23 cellular contexts compared by ENCODE assay signal in the genomic region with DNA sequence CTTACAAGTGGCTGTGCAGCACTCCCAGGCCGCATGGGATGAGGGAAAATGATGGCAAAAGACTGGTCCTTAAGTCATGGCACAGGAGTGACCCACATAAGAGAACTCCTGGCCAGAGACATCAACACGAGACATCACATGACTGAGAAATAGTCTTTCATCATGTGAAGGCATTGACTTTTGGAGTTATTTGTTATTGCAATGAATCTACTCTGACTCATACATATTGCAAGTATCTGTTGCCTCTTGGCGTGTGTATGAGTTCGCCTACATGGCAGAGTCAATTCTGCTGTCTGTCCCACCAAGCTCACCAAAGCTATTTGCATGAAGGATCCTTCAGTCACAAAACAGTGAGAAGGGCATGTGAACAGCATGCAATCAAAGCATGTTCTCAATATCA. TPM values are rescaled to one million over a fixed set of nuclear protein-coding genes. Genes with fewer than 3 reads are reported as not detected.
DNase-seq lines count a peak whose midpoint lies in the region; ATAC-seq lines count a peak whose summit lies in the region.
"Had no signal": no experiment of that assay in that cellular context is flagged by ENCODE, and none has a peak within 500 bp of the region (broad histone marks: within the 10 kb centered on the region; RNA-seq: fewer than 3 reads in every experiment).

No MANE protein-coding gene starts in this region.

- CTCF ChIA-PET in activated CD8-positive, alpha-beta T cell treated with anti-CD3 and anti-CD28 coated beads, Interleukin-2, amount 10 ng/mL, durations not matched to agents 7 days and 5 days (lab: Charles Lee): no interaction called here

- no peak for ATAC-seq in activated CD8-positive, alpha-beta T cell treated with anti-CD3 and anti-CD28 coated beads, Interleukin-2, amount 10 ng/mL, durations not matched to agents 7 days and 5 days
- ATAC-seq: GM12878, left colon, T-helper 17 cell had no signal

- H3K36me3 ChIP-seq in rectal smooth muscle tissue (ENCODE audit: control insufficient read depth, insufficient read depth, low read length): no peaks in the 10 kb centered on the region
- H3K36me3 ChIP-seq: tibial nerve had no signal

- H3K27me3 Mint-ChIP-seq in activated CD8-positive, alpha-beta T cell treated with anti-CD3 and anti-CD28 coated beads, Interleukin-2, amount 10 ng/mL, durations not matched to agents 7 days and 5 days (ENCODE audit: low read depth): peaks cover 20% of the 10 kb centered on the region

- no peaks in the 10 kb centered on the region for H3K27me3 ChIP-seq in rectal smooth muscle tissue (ENCODE audit: control insufficient read depth, insufficient read depth, low read length)
- H3K27me3 ChIP-seq: tibial nerve had no signal

- H3K4me1 ChIP-seq in rectal smooth muscle tissue (ENCODE audit: control insufficient read depth, insufficient read depth, low read length): peaks cover 15% of the 10 kb centered on the region

- no peaks in the 10 kb centered on the region for H3K4me1 Mint-ChIP-seq in activated CD8-positive, alpha-beta T cell treated with anti-CD3 and anti-CD28 coated beads, Interleukin-2, amount 10 ng/mL, durations not matched to agents 7 days and 5 days (ENCODE audit: low read depth)

- peak overlapping the region; percentile 74 for H3K27ac ChIP-seq in epithelial cell of prostate
- H3K27ac ChIP-seq in rectal smooth muscle tissue (ENCODE audit: low read depth, low read length): peak overlapping the region; percentile 63

- DNase-seq in AG08395 (ENCODE audit: low spot score) (peak; percentile 59), NCI-H460 (ENCODE audit: extremely low read depth, low read depth) (peak; percentile 46), epithelial cell of prostate (ENCODE audit: low read depth, low spot score) (peak; percentile 52), GF-D8 (lab: John Stamatoyannopoulos, UW) (no peak), NOMO-1 treated with dmso at 0.1 percent for 144 hours (lab: John Stamatoyannopoulos, UW; ENCODE audit: unreplicated experiment) (no peak), NCI-H226 (no peak)
- no peak for DNase-seq in activated CD8-positive, alpha-beta T cell treated with anti-CD3 and anti-CD28 coated beads, Interleukin-2, amount 10 ng/mL, durations not matched to agents 7 days and 5 days
- DNase-seq: activated CD4-positive, CD25-positive, alpha-beta regulatory T cell; activated effector memory CD4-positive, alpha-beta T cell treated with anti-CD3 and anti-CD28 coated beads, Interleukin-2, amount 50 U/mL, for 16 hours; dermis blood vessel endothelial cell; left colon; NCI-H1436 treated with DMSO at 0.1 percent for 48 hours; NCI-H446 treated with DMSO at 0.1 percent for 48 hours; nucleus accumbens; SHP77 treated with DMSO at 0.1 percent for 48 hours; stimulated activated CD4-positive, alpha-beta T cell treated with anti-CD3 and anti-CD28 coated beads, Interleukin-4, amount 100 ng/mL, for 24 hours; stimulated activated CD8-positive, alpha-beta memory T cell treated with anti-CD3 and anti-CD28 coated beads, Interleukin-4, amount 100 ng/mL, for 48 hours; T-helper 17 cell had no signal

- H3K9ac ChIP-seq in rectal smooth muscle tissue (ENCODE audit: low read length): no peak overlapping the region

- no peak overlapping the region for H3K4me3 Mint-ChIP-seq in activated CD8-positive, alpha-beta T cell treated with anti-CD3 and anti-CD28 coated beads, Interleukin-2, amount 10 ng/mL, durations not matched to agents 7 days and 5 days
- H3K4me3 Mint-ChIP-seq: T-helper 17 cell had no signal

- POLR2A ChIA-PET in activated CD8-positive, alpha-beta T cell treated with anti-CD3 and anti-CD28 coated beads, Interleukin-2, amount 10 ng/mL, durations not matched to agents 7 days and 5 days (lab: Charles Lee): no interaction called here

- no peaks in the 10 kb centered on the region for H3K36me3 Mint-ChIP-seq in activated CD8-positive, alpha-beta T cell treated with anti-CD3 and anti-CD28 coated beads, Interleukin-2, amount 10 ng/mL, durations not matched to agents 7 days and 5 days (ENCODE audit: low read depth)

- H3K9me3 Mint-ChIP-seq in activated CD8-positive, alpha-beta T cell treated with anti-CD3 and anti-CD28 coated beads, Interleukin-2, amount 10 ng/mL, durations not matched to agents 7 days and 5 days (ENCODE audit: insufficient read depth): no peaks in the 10 kb centered on the region

- H3K27ac Mint-ChIP-seq in activated CD8-positive, alpha-beta T cell treated with anti-CD3 and anti-CD28 coated beads, Interleukin-2, amount 10 ng/mL, durations not matched to agents 7 days and 5 days: no peak overlapping the region
- H3K27ac Mint-ChIP-seq: T-helper 17 cell had no signal

- H3K4me3 ChIP-seq in rectal smooth muscle tissue (ENCODE audit: low read length): no peak overlapping the region
- H3K4me3 ChIP-seq: GM12878, tibial nerve had no signal

RNA-seq across cellular contexts. Expression of gene HABP2, which starts 59.7 kb away (rescaled TPM):
- total RNA-seq in NCI-H460 (2014; rRNA removed; shearing (Covaris generic)): not detected in 2 replicates
- not detected in 2 replicates for polyA plus RNA-seq in NCI-H460 (2014; cell fraction: nucleus; rRNA removed)
- not detected for total RNA-seq in activated CD8-positive, alpha-beta T cell treated with anti-CD3 and anti-CD28 coated beads, Interleukin-2, amount 10 ng/mL, durations not matched to agents 7 days and 5 days
- total RNA-seq: H1, left colon, LHCN-M2, T-helper 17 cell, tibial nerve had no signal
- polyA plus RNA-seq: GM12878, H1 had no signal

Comparison
In these comparisons a context has a peak if more than half of its experiments do, and no peak if none do; other contexts are left out.
1. DNase-seq: peak in AG08395 (single experiment), NCI-H460 (single experiment) and epithelial cell of prostate (single experiment); none in GF-D8 (single experiment), NOMO-1 treated with dmso at 0.1 percent for 144 hours (single experiment), activated CD8-positive, alpha-beta T cell treated with anti-CD3 and anti-CD28 coated beads, Interleukin-2, amount 10 ng/mL, durations not matched to agents 7 days and 5 days (single experiment) and NCI-H226 (single experiment).